Comparison of ENCODE assay signal across 3 cellular contexts in genomic region chr3:37114251-37115145, GRCh38.
TF ChIP-seq lines count a peak whose summit lies in the region.

No MANE protein-coding gene starts in this region.

TF ChIP-seq in IMR-90, 13 proteins besides CTCF, POLR2A, EP300 and RAD21 (continued from another document):
- no peak for TF ChIP-seq USF2 (IDR thresholded peaks at IDR 0.05; ENCODE audit: low read depth, low read length)
- peak; percentile 76; the same call in 1 of the 2 replicates for TF ChIP-seq FOS (IDR thresholded peaks at IDR 0.05; ENCODE audit: low read depth, low read length)
- peak; percentile 40; the same call in 1 of the 2 replicates for TF ChIP-seq MAFK (IDR thresholded peaks at IDR 0.05; ENCODE audit: low read depth, low read length)
- no peak for TF ChIP-seq SMC3 (IDR thresholded peaks at IDR 0.05; ENCODE audit: low read depth, low read length)
- no peak for TF ChIP-seq ELK1 (IDR thresholded peaks at IDR 0.05; ENCODE audit: borderline replicate concordance, low read depth, low read length)
- TF ChIP-seq RFX5 (IDR thresholded peaks at IDR 0.05; ENCODE audit: low read depth, low read length), result no peak
- TF ChIP-seq CHD1 (IDR thresholded peaks at IDR 0.05; ENCODE audit: low read depth, low read length), result no peak
- no peak for TF ChIP-seq MXI1 (IDR thresholded peaks at IDR 0.05; ENCODE audit: borderline replicate concordance, low read depth, low read length)
- TF ChIP-seq MAZ (IDR thresholded peaks at IDR 0.05; ENCODE audit: borderline replicate concordance, low read depth, low read length), result no peak
- 0 out of 2 replicates have a peak, but pooled peaks have one; percentile 39 for TF ChIP-seq CEBPB (IDR thresholded peaks at IDR 0.05; ENCODE audit: low read depth, low read length)
- no peak for TF ChIP-seq NFE2L2 (IDR thresholded peaks at IDR 0.05; ENCODE audit: low read depth, low read length)

TF ChIP-seq in WTC11, 78 proteins besides CTCF, POLR2A, EP300 and RAD21 (continued from another document):
- TF ChIP-seq AFF4 (CRISPR knock-in tag; IDR thresholded peaks at IDR 0.05; ENCODE audit: borderline replicate concordance), result no peak
- TF ChIP-seq ZNF425 (CRISPR knock-in tag; conservative IDR thresholded peaks at IDR 0.05), result no peak

TF ChIP-seq in GM23338, 12 proteins besides CTCF, POLR2A, EP300 and RAD21 (continued from another document):
- TF ChIP-seq CREB1 (CRISPR knock-in tag; IDR thresholded peaks at IDR 0.05; ENCODE audit: low read depth) (no peak), ZNF114 (CRISPR knock-in tag; IDR thresholded peaks at IDR 0.05) (no peak), ZNF462 (CRISPR knock-in tag; IDR thresholded peaks at IDR 0.05) (no peak), EZH2phosphoT487 (IDR thresholded peaks at IDR 0.05; ENCODE audit: unreplicated experiment) (no peak), STAT1 (IDR thresholded peaks at IDR 0.05; ENCODE audit: unreplicated experiment) (no peak), REST (IDR thresholded peaks at IDR 0.05; ENCODE audit: unreplicated experiment) (no peak), POLR2AphosphoS5 (IDR thresholded peaks at IDR 0.05; ENCODE audit: low read depth) (no peak), ETS1 (IDR thresholded peaks at IDR 0.05) (no peak)
TF ChIP-seq in GM23338: peak in this region for 0.
